In genomic region chr4:21366312-21366711, GRCh38 we compare ENCODE assay signal across 1 cellular context.
TF ChIP-seq lines count a peak whose summit lies in the region.

No MANE protein-coding gene starts in this region.

TF ChIP-seq in H1, 55 proteins besides CTCF, POLR2A, EP300 and RAD21 (continued from another document):
- TF ChIP-seq ATF2 (IDR thresholded peaks at IDR 0.05; ENCODE audit: low read length) (no peak), NRF1 (IDR thresholded peaks at IDR 0.05; ENCODE audit: low read depth, low read length) (no peak), BRCA1 (IDR thresholded peaks at IDR 0.05; ENCODE audit: low read depth, low read length) (no peak), CBX5 (IDR thresholded peaks at IDR 0.05; ENCODE audit: low read depth, low read length) (no peak), HDAC2 (IDR thresholded peaks at IDR 0.05; ENCODE audit: borderline replicate concordance in 1 of 2, low read depth in 2 of 2, low read length in 2 of 2) (no peak)
